In genomic region chr7:158966780-158967390, GRCh38 we compare ENCODE assay signal across 1 cellular context.
TF ChIP-seq lines count a peak whose summit lies in the region.

No MANE protein-coding gene starts in this region.

TF ChIP-seq in K562, 482 proteins besides CTCF, POLR2A, EP300 and RAD21 (continued from another document):
- no peak for TF ChIP-seq NKRF (IDR thresholded peaks at IDR 0.05; ENCODE audit: borderline replicate concordance)
- peak; percentile 80; the same call in 1 of the 2 replicates for TF ChIP-seq CBX1 (IDR thresholded peaks at IDR 0.05; ENCODE audit: low read depth)
- 0 out of 2 replicates have a peak, but pooled peaks have one; percentile 18 for TF ChIP-seq MTA3 (IDR thresholded peaks at IDR 0.05; ENCODE audit: borderline replicate concordance)
- TF ChIP-seq CEBPB (tag; IDR thresholded peaks at IDR 0.05): peak; percentile 96
- peak; percentile 74 for TF ChIP-seq SPI1 (IDR thresholded peaks at IDR 0.05; ENCODE audit: borderline replicate concordance, low read depth, low read length)
- peak in 1 of 2 experiments; percentile 40 for TF ChIP-seq AFF1 (IDR thresholded peaks at IDR 0.05; ENCODE audit: low read depth in 1 of 2, partially characterized antibody in 2 of 2)
- TF ChIP-seq RNF219 (CRISPR knock-in tag; IDR thresholded peaks at IDR 0.05): no peak
- TF ChIP-seq BACH1 (tag; IDR thresholded peaks at IDR 0.05): no peak
- no peak for TF ChIP-seq CHD4 (IDR thresholded peaks at IDR 0.05; ENCODE audit: insufficient read depth, insufficient replicate concordance, low read depth, low read length, poor library complexity, severe bottlenecking)
- peak; percentile 89 for TF ChIP-seq CBX5 (IDR thresholded peaks at IDR 0.05; ENCODE audit: borderline replicate concordance, low read depth)
- TF ChIP-seq ZNF280B (CRISPR knock-in tag; IDR thresholded peaks at IDR 0.05): 0 out of 2 replicates have a peak, but pooled peaks have one; percentile 54
- TF ChIP-seq TEAD4 (IDR thresholded peaks at IDR 0.05; ENCODE audit: low read length): peak; percentile 8; the same call in 1 of the 2 replicates
- TF ChIP-seq TEAD4 (CRISPR knock-in tag; IDR thresholded peaks at IDR 0.05; ENCODE audit: borderline replicate concordance): no peak
- TF ChIP-seq SOX6 (IDR thresholded peaks at IDR 0.05): peak; percentile 34; the same call in 1 of the 2 replicates
- peak; percentile 97 for TF ChIP-seq TRIM28 (IDR thresholded peaks at IDR 0.05)
- TF ChIP-seq MLLT1 (IDR thresholded peaks at IDR 0.05): no peak
- TF ChIP-seq ZNF280A (IDR thresholded peaks at IDR 0.05; ENCODE audit: low read depth, partially characterized antibody): peak; percentile 95
- TF ChIP-seq XRCC3 (IDR thresholded peaks at IDR 0.05): peak; percentile 26; the same call in 1 of the 2 replicates
- TF ChIP-seq CBX3 (IDR thresholded peaks at IDR 0.05; ENCODE audit: borderline replicate concordance in 1 of 2, low read length in 2 of 2): peak in 1 of 2 experiments; percentile 98; a peak in 2 of 3 replicates
- peak; percentile 72 to 86; a peak in 3 of 4 replicates for TF ChIP-seq TRIM24 (IDR thresholded peaks at IDR 0.05)
TF ChIP-seq in K562: peak in this region for 19.
